ENCODE assay signal across 8 cellular contexts in the genomic region with DNA sequence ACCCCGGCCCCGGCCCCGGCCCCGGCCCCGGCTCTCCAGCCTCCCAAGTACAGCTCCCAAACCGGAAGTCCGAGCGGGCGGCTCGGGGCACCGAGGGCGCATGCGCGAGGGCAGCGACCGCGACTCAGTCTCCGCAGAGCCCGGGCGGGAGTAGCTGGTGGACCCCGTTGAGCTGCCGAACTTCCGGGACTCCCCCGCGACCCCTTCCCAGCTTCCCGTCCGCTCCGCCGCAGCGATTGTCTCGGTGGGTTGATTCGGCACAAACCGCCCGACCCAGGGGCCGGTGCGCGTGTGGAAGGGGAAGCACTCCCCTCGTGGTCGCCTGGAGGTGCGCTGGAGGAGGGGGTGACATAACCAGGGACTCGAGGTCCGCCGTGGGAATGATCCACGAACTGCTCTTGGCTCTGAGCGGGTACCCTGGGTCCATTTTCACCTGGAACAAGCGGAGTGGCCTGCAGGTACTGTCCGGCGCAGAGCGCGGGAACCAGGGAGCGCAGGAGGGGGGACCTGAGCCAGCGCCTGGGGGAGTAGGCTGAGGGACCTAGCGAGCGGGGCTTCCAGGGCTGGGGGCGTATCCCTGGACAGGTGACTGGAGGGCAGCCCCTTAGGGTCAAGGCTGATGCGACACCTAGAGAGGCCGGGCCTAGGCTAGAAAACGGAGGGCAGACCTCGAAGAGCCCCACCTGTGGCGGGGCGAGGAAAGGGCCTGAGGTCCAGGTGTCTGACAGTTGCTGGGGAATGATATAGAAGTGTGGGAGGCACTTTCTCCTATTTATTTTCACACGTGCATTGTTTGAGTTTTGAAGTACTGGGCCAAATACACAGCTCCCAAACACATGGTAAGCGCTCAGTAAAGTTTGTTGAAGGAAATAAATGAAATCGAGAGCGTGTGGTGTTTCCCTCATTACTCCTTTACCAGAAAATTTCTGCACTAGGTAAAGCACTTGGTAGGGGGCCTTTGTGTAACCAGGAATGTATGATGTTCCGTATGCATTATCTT. TPM values are rescaled to one million over a fixed set of nuclear protein-coding genes. Genes with fewer than 3 reads are reported as not detected.
DNase-seq lines count a peak whose midpoint lies in the region; ATAC-seq and TF ChIP-seq lines count a peak whose summit lies in the region.

A gene with protein sequence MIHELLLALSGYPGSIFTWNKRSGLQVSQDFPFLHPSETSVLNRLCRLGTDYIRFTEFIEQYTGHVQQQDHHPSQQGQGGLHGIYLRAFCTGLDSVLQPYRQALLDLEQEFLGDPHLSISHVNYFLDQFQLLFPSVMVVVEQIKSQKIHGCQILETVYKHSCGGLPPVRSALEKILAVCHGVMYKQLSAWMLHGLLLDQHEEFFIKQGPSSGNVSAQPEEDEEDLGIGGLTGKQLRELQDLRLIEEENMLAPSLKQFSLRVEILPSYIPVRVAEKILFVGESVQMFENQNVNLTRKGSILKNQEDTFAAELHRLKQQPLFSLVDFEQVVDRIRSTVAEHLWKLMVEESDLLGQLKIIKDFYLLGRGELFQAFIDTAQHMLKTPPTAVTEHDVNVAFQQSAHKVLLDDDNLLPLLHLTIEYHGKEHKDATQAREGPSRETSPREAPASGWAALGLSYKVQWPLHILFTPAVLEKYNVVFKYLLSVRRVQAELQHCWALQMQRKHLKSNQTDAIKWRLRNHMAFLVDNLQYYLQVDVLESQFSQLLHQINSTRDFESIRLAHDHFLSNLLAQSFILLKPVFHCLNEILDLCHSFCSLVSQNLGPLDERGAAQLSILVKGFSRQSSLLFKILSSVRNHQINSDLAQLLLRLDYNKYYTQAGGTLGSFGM (plus strand): TSS at position 127 of the 1,000 bp plus-strand sequence. CDS start 254 bp downstream, at position 381.
Gene ZSCAN29 (minus strand): TSS at position 69 of the 1,000 bp plus-strand sequence. CDS start 1,130 bp downstream, outside the sequence.

- TF ChIP-seq CTCF in AG09319 (IDR thresholded peaks at IDR 0.05; ENCODE audit: low read depth, low read length) = peak; percentile 15; the same call in 1 of the 2 replicates
- peak; percentile 26 to 45 (median 40) for TF ChIP-seq CTCF in right lobe of liver (IDR thresholded peaks at IDR 0.05)

- TF ChIP-seq POLR2A in right lobe of liver (IDR thresholded peaks at IDR 0.05) = peak; percentile 44

- no peaks in the 10 kb centered on the region for H3K9me3 ChIP-seq in right lobe of liver

- peak; percentile 34 for DNase-seq in AG09319 (ENCODE audit: extremely low read depth, low read depth)
- peak; percentile 85 for DNase-seq in NCI-H526 treated with DMSO at 0.1 percent for 48 hours (lab: John Stamatoyannopoulos, UW)
- peak; percentile 61 for DNase-seq in activated CD4-positive, alpha-beta T cell treated with anti-CD3 and anti-CD28 coated beads, Interleukin-2, amount 50 U/mL, for 1 hour
- DNase-seq in dermis microvascular lymphatic vessel endothelial cell (ENCODE audit: low read depth in 2 of 2) = peak; percentile 44 to 72
- peak; percentile 85 to 88 (median 88) for DNase-seq in right lobe of liver
- DNase-seq in stimulated activated CD4-positive, alpha-beta T cell treated with anti-CD3 and anti-CD28 coated beads, Interleukin-4, amount 100 ng/mL, for 4 hours = peak; percentile 75 to 76

- H3K4me1 ChIP-seq in right lobe of liver = peaks cover 0 to 16% (median 5%) of the 10 kb centered on the region in 4 donors

- H3K36me3 ChIP-seq in right lobe of liver = peaks cover 0 to 4% (median under 1%) of the 10 kb centered on the region in 4 donors

- peak within 1 kb of the TSS; percentile 80 to 95 (median 89) for H3K4me3 ChIP-seq in right lobe of liver

- 2% methylated on average over 24 of the region's 66 CpGs for WGBS in right lobe of liver (ENCODE audit: insufficient coverage, low coverage, low lambda C conversion rate, missing lambda C conversion rate)

- no peaks in the 10 kb centered on the region for H3K27me3 ChIP-seq in right lobe of liver

- ATAC-seq in GM19025 (IDR thresholded peaks at IDR 0.05; ENCODE audit: low read depth, unreplicated experiment) (peak; percentile 78), HG03342 (IDR thresholded peaks at IDR 0.05; ENCODE audit: unreplicated experiment) (peak; percentile 70), right lobe of liver (peak; percentile 93 to 95 (median 94))

- peak within 1 kb of the TSS; percentile 39 to 66 (median 60) for H3K27ac ChIP-seq in right lobe of liver

- intact Hi-C loops in right lobe of liver (cut with DNase I) = no loop called here

RNA-seq across cellular contexts. Expression of the first gene that starts in this region (rescaled TPM):
- total RNA-seq in dermis microvascular lymphatic vessel endothelial cell (8.3 and 8.5 TPM in 2 replicates), right lobe of liver (10 to 100 TPM in 2 of 6 experiments, 1 to 10 TPM in 4; 8.0 to 14.0 (median 9.5) TPM)

RNA-seq across cellular contexts. Expression of gene ZSCAN29, which starts in this region (rescaled TPM):
- 12.6 and 12.8 TPM in 2 replicates for total RNA-seq in dermis microvascular lymphatic vessel endothelial cell
- total RNA-seq in right lobe of liver = 10 to 100 TPM in 5 of 6 experiments, 1 to 10 TPM in 1; 9.9 to 15.4 (median 13.4) TPM

Comparison
In these comparisons a context has a peak if more than half of its experiments do, and no peak if none do; other contexts are left out.
1. Peak in every context shown above with its lines: DNase-seq, ATAC-seq, H3K4me3 ChIP-seq and H3K27ac ChIP-seq.
2. DNase-seq: peak in every context shown above with its lines; median percentile 88 in right lobe of liver; 85 in NCI-H526 treated with DMSO at 0.1 percent for 48 hours; 76 in stimulated activated CD4-positive, alpha-beta T cell treated with anti-CD3 and anti-CD28 coated beads, Interleukin-4, amount 100 ng/mL, for 4 hours; 61 in activated CD4-positive, alpha-beta T cell treated with anti-CD3 and anti-CD28 coated beads, Interleukin-2, amount 50 U/mL, for 1 hour; 58 in dermis microvascular lymphatic vessel endothelial cell; 34 in AG09319.